ENCODE assay signal across 21 cellular contexts in genomic region chr21:31893841-31894240, GRCh38.
"Had no signal": no experiment of that assay in that cellular context is flagged by ENCODE, and none has a peak within 500 bp of the region (broad histone marks: within the 10 kb centered on the region; RNA-seq: fewer than 3 reads in every experiment).

No MANE protein-coding gene starts in this region.

- H3K4me3 Mint-ChIP-seq: activated CD8-positive, alpha-beta T cell treated with anti-CD3 and anti-CD28 coated beads for 36 hours; activated naive CD8-positive, alpha-beta T cell; neural progenitor cell; stimulated activated naive B cell treated with anti-CD40 and anti-IgM and Interleukin-4, amounts not matched to agents 10 μg/mL and 1 μg/mL and 100 μg/mL, for 72 hours had no signal

- DNase-seq: activated CD4-positive, alpha-beta T cell treated with anti-CD3 and anti-CD28 coated beads for 48 hours; activated CD8-positive, alpha-beta T cell treated with anti-CD3 and anti-CD28 coated beads for 36 hours; activated gamma-delta T cell treated with Interleukin-2 at 50 U/mL for 16 hours; amygdala; cortex of kidney; effector CD8-positive, alpha-beta T cell; foreskin fibroblast; glutamatergic neuron; hypothalamus; kidney glomerular epithelial cell; mesenchymal stem cell; ovary; retina; stimulated activated CD4-positive, alpha-beta T cell treated with anti-CD3 and anti-CD28 coated beads, Interleukin-4, amount 100 ng/mL, for 1 hour; stimulated activated naive B cell treated with anti-CD40 and anti-IgM and Interleukin-4, amounts not matched to agents 10 μg/mL and 1 μg/mL and 100 μg/mL, for 72 hours; T-helper 2 cell; thyroid gland had no signal

- H3K36me3 ChIP-seq: neural progenitor cell, ovary, thyroid gland, vagina had no signal

- H3K27me3 Mint-ChIP-seq: brain had no signal

- H3K4me3 ChIP-seq: neural progenitor cell, ovary, thyroid gland, vagina had no signal

- H3K36me3 Mint-ChIP-seq: activated naive CD8-positive, alpha-beta T cell; stimulated activated naive B cell treated with anti-CD40 and anti-IgM and Interleukin-4, amounts not matched to agents 10 μg/mL and 1 μg/mL and 100 μg/mL, for 72 hours had no signal

- H3K4me1 ChIP-seq: vagina had no signal

- H3K9me3 ChIP-seq: ovary, thyroid gland, vagina had no signal

- ATAC-seq: activated CD8-positive, alpha-beta T cell treated with anti-CD3 and anti-CD28 coated beads for 36 hours; stimulated activated naive B cell treated with anti-CD40 and anti-IgM and Interleukin-4, amounts not matched to agents 10 μg/mL and 1 μg/mL and 100 μg/mL, for 72 hours had no signal

- H3K27ac Mint-ChIP-seq: activated CD8-positive, alpha-beta T cell treated with anti-CD3 and anti-CD28 coated beads for 36 hours; activated naive CD8-positive, alpha-beta T cell; neural progenitor cell; stimulated activated naive B cell treated with anti-CD40 and anti-IgM and Interleukin-4, amounts not matched to agents 10 μg/mL and 1 μg/mL and 100 μg/mL, for 72 hours had no signal

- H3K9me3 Mint-ChIP-seq: activated CD8-positive, alpha-beta T cell treated with anti-CD3 and anti-CD28 coated beads for 36 hours; stimulated activated naive B cell treated with anti-CD40 and anti-IgM and Interleukin-4, amounts not matched to agents 10 μg/mL and 1 μg/mL and 100 μg/mL, for 72 hours had no signal

- H2AFZ ChIP-seq: neural progenitor cell had no signal

- H3K27ac ChIP-seq: neural progenitor cell, ovary, thyroid gland, vagina had no signal

- H3K27me3 ChIP-seq: neural progenitor cell, ovary, thyroid gland, vagina had no signal
